22 cellular contexts compared by ENCODE assay signal in genomic region chr14:67749341-67750110, GRCh38. TPM values are rescaled to one million over a fixed set of nuclear protein-coding genes. Genes with fewer than 3 reads are reported as not detected.
DNase-seq lines count a peak whose midpoint lies in the region; ATAC-seq and TF ChIP-seq lines count a peak whose summit lies in the region.
"Had no signal": no experiment of that assay in that cellular context is flagged by ENCODE, and none has a peak within 500 bp of the region (broad histone marks: within the 10 kb centered on the region; RNA-seq: fewer than 3 reads in every experiment).

No MANE protein-coding gene starts in this region.

- no peak for ATAC-seq in natural killer cell
- no peak for ATAC-seq in GM21786 (IDR thresholded peaks at IDR 0.05; ENCODE audit: unreplicated experiment)
- ATAC-seq: left lung, sciatic nerve had no signal

- H3K4me1 Mint-ChIP-seq in nephron (peaks cover 19% of the 10 kb centered on the region), natural killer cell (no peaks in the 10 kb centered on the region)
- H3K4me1 Mint-ChIP-seq: CD14-positive monocyte, immature natural killer cell, mesothelial cell of epicardium, nephron progenitor cell had no signal

- peaks cover under 1% of the 10 kb centered on the region for H3K9me3 Mint-ChIP-seq in nephron
- no peaks in the 10 kb centered on the region for H3K9me3 Mint-ChIP-seq in natural killer cell
- H3K9me3 Mint-ChIP-seq: CD14-positive monocyte; immature natural killer cell; nephron progenitor cell; T-helper 2 cell treated with Interferon-gamma antibody and Interleukin-4, amounts not matched to agents 5 μg/mL and 100 μg/mL, for 36 hours had no signal

- H3K4me3 Mint-ChIP-seq in nephron = no peak overlapping the region
- no peak overlapping the region for H3K4me3 Mint-ChIP-seq in natural killer cell
- H3K4me3 Mint-ChIP-seq: CD14-positive monocyte; immature natural killer cell; mesothelial cell of epicardium; nephron progenitor cell; T-helper 2 cell treated with Interferon-gamma antibody and Interleukin-4, amounts not matched to agents 5 μg/mL and 100 μg/mL, for 36 hours had no signal

- TF ChIP-seq CTCF in nephron (IDR thresholded peaks at IDR 0.05; ENCODE audit: unreplicated experiment in 3 of 3) = no peak
- no peak for TF ChIP-seq CTCF in natural killer cell (IDR thresholded peaks at IDR 0.05)

- no peaks in the 10 kb centered on the region for H3K27me3 Mint-ChIP-seq in nephron (ENCODE audit: low read depth)
- no peaks in the 10 kb centered on the region for H3K27me3 Mint-ChIP-seq in natural killer cell (ENCODE audit: low read depth in 2 of 2)

- H3K27ac Mint-ChIP-seq in nephron = peak overlapping the region in 2 of 3 experiments; percentile 51 to 68
- no peak overlapping the region for H3K27ac Mint-ChIP-seq in natural killer cell
- H3K27ac Mint-ChIP-seq: mesothelial cell of epicardium; nephron progenitor cell; T-helper 2 cell treated with Interferon-gamma antibody and Interleukin-4, amounts not matched to agents 5 μg/mL and 100 μg/mL, for 36 hours had no signal

- intact Hi-C loops in natural killer cell (cut with micrococcal nuclease) = no loop called here

- DNase-seq in D341Med (ENCODE audit: low spot score) = peak; percentile 67
- DNase-seq in NCI-H1694 (lab: John Stamatoyannopoulos, UW) = peak; percentile 95
- DNase-seq in astrocyte of the hippocampus (ENCODE audit: low read depth, low spot score) = peak; percentile 55
- DNase-seq in natural killer cell = no peak
- DNase-seq in cerebellar cortex (ENCODE audit: low spot score) = no peak
- DNase-seq: activated CD4-positive, alpha-beta T cell treated with anti-CD3 and anti-CD28 coated beads, Interleukin-2, amount 50 U/mL, for 4 hours; activated CD8-positive, alpha-beta memory T cell treated with anti-CD3 and anti-CD28 coated beads, Interleukin-2, amount 50 U/mL, for 48 hours; activated effector memory CD4-positive, alpha-beta T cell treated with Interleukin-2 at 50 U/mL for 16 hours; foreskin fibroblast; GDM1; HCEC 1CT; immature natural killer cell; left lung; NCI-H345; nephron progenitor cell; NK-92 treated with Interleukin-12 subunit alpha and Interleukin-12 subunit beta, amount 100 ng/mL, for 24 hours had no signal

- H3K36me3 Mint-ChIP-seq in nephron (ENCODE audit: low read depth) = peaks cover 72% of the 10 kb centered on the region
- peaks cover 40% of the 10 kb centered on the region for H3K36me3 Mint-ChIP-seq in natural killer cell

RNA-seq across cellular contexts. Expression of gene RDH12, which starts 47.8 kb away (rescaled TPM):
- total RNA-seq in natural killer cell = not detected
- total RNA-seq: mesothelial cell of epicardium, sciatic nerve had no signal

RNA-seq across cellular contexts. Expression of gene RDH11, which starts 54.0 kb away (rescaled TPM):
- total RNA-seq in natural killer cell = 10 to 100 TPM; 26.5 to 37.4 (median 33.6) TPM

Comparison
In these comparisons a context has a peak if more than half of its experiments do, and no peak if none do; other contexts are left out.
1. DNase-seq: peak in D341Med (single experiment), NCI-H1694 (single experiment) and astrocyte of the hippocampus (single experiment); none in natural killer cell (single experiment) and cerebellar cortex (single experiment).
2. H3K27ac Mint-ChIP-seq: peak in nephron (2 of 3); none in natural killer cell (0 of 2).